8 cellular contexts compared by ENCODE assay signal in genomic region chr4:11427201-11427996, GRCh38. TPM values are rescaled to one million over a fixed set of nuclear protein-coding genes. Genes with fewer than 3 reads are reported as not detected.
DNase-seq lines count a peak whose midpoint lies in the region; ATAC-seq and TF ChIP-seq lines count a peak whose summit lies in the region.

No MANE protein-coding gene starts in this region.

- ATAC-seq in HG02970 (IDR thresholded peaks at IDR 0.05; ENCODE audit: low FRiP score, unreplicated experiment), result no peak

- H3K27ac ChIP-seq in colonic mucosa (no peak overlapping the region), mesendoderm (ENCODE audit: low read depth, low read length) (no peak overlapping the region), thymus (ENCODE audit: low read depth) (no peak overlapping the region)

- no CpG with 5 or more reads among the region's 43 CpGs for WGBS in mesendoderm (ENCODE audit: extremely low coverage, insufficient coverage, low lambda C conversion rate)
- WGBS in thymus, result 11% methylated on average over 43 of the region's 43 CpGs

- peaks cover 59% of the 10 kb centered on the region for H3K27me3 Mint-ChIP-seq in T-helper 2 cell treated with Interferon-gamma antibody and Interleukin-4, amounts not matched to agents 5 μg/mL and 100 μg/mL, for 36 hours (ENCODE audit: low read depth)

- H4K5ac ChIP-seq in mesendoderm (ENCODE audit: low read length), result no peak overlapping the region

- H3K18ac ChIP-seq in mesendoderm (ENCODE audit: low read length), result peak overlapping the region; percentile 3

- DNase-seq in T-helper 2 cell treated with Interferon-gamma antibody and Interleukin-4, amounts not matched to agents 5 μg/mL and 100 μg/mL, for 36 hours (ENCODE audit: low spot score), result no peak
- DNase-seq in T-helper 2 cell (no peak), colonic mucosa (no peak), mesendoderm (peak; percentile 38), pons (ENCODE audit: low spot score) (no peak), NCI-H82 (lab: John Stamatoyannopoulos, UW) (no peak)

- peaks cover 8% of the 10 kb centered on the region for H3K4me1 Mint-ChIP-seq in T-helper 2 cell treated with Interferon-gamma antibody and Interleukin-4, amounts not matched to agents 5 μg/mL and 100 μg/mL, for 36 hours (ENCODE audit: low read depth)

- peaks cover 8% of the 10 kb centered on the region for H3K79me1 ChIP-seq in mesendoderm (ENCODE audit: low read length)

- no peaks in the 10 kb centered on the region for H3K9me3 ChIP-seq in colonic mucosa
- no peaks in the 10 kb centered on the region for H3K9me3 ChIP-seq in thymus (ENCODE audit: control insufficient read depth)

- H3K23ac ChIP-seq in mesendoderm (ENCODE audit: low read length), result no peak overlapping the region

- peak overlapping the region; percentile 77 for H3K56ac ChIP-seq in mesendoderm (ENCODE audit: low read length)

- peaks cover 25% of the 10 kb centered on the region for H3K79me2 ChIP-seq in mesendoderm (ENCODE audit: control insufficient read depth, insufficient read depth, low read length)

- H3K27me3 ChIP-seq in colonic mucosa (no peaks in the 10 kb centered on the region), mesendoderm (ENCODE audit: insufficient read depth, low read length, poor library complexity) (no peaks in the 10 kb centered on the region), thymus (ENCODE audit: control insufficient read depth, insufficient read depth) (peaks cover 4% of the 10 kb centered on the region)

- H3K36me3 ChIP-seq in colonic mucosa (no peaks in the 10 kb centered on the region), mesendoderm (ENCODE audit: control insufficient read depth, insufficient read depth, low read length) (no peaks in the 10 kb centered on the region), thymus (ENCODE audit: control insufficient read depth, insufficient read depth) (no peaks in the 10 kb centered on the region)

- intact Hi-C loops in colonic mucosa (cut with DNase I), result loop anchor here (5.0 to 10.0 kb wide), 2 partner anchors 197 to 845 kb away; no protein-coding TSS in a partner anchor

- H3K4me1 ChIP-seq in colonic mucosa (peaks cover 4% of the 10 kb centered on the region), mesendoderm (ENCODE audit: control insufficient read depth, low read depth, low read length) (peaks cover 5% of the 10 kb centered on the region), thymus (ENCODE audit: control insufficient read depth, insufficient read depth, low read length) (peaks cover 26% of the 10 kb centered on the region)

- no peaks in the 10 kb centered on the region for H3K36me3 Mint-ChIP-seq in T-helper 2 cell treated with Interferon-gamma antibody and Interleukin-4, amounts not matched to agents 5 μg/mL and 100 μg/mL, for 36 hours (ENCODE audit: low read depth)

- H3K4me3 Mint-ChIP-seq in T-helper 2 cell treated with Interferon-gamma antibody and Interleukin-4, amounts not matched to agents 5 μg/mL and 100 μg/mL, for 36 hours, result peak overlapping the region; percentile 62

- H3K9me3 Mint-ChIP-seq in T-helper 2 cell treated with Interferon-gamma antibody and Interleukin-4, amounts not matched to agents 5 μg/mL and 100 μg/mL, for 36 hours, result no peaks in the 10 kb centered on the region

- TF ChIP-seq CTCF in colonic mucosa (IDR thresholded peaks at IDR 0.05), result no peak

- H3K4me3 ChIP-seq in colonic mucosa (peak overlapping the region; percentile 62), mesendoderm (ENCODE audit: low read length) (peak overlapping the region; percentile 66), thymus (ENCODE audit: low read length) (peak overlapping the region; percentile 60)

- H2BK15ac ChIP-seq in mesendoderm (replicated peaks; ENCODE audit: low read depth), result no peak overlapping the region

- H3K4ac ChIP-seq in mesendoderm (ENCODE audit: low read depth, low read length), result no peak overlapping the region

- H3K27ac Mint-ChIP-seq in T-helper 2 cell treated with Interferon-gamma antibody and Interleukin-4, amounts not matched to agents 5 μg/mL and 100 μg/mL, for 36 hours, result no peak overlapping the region

- H3K9ac ChIP-seq in colonic mucosa (ENCODE audit: low read depth in 2 of 2, low read length in 2 of 2) (peak overlapping the region in 1 of 2 donors; percentile 79), mesendoderm (ENCODE audit: low read length) (peak overlapping the region; percentile 73)

- H3K4me2 ChIP-seq in mesendoderm (ENCODE audit: low read length), result peak overlapping the region; percentile 85

- no peak overlapping the region for H4K8ac ChIP-seq in mesendoderm (ENCODE audit: low read depth, low read length)

- no peak overlapping the region for H2AK5ac ChIP-seq in mesendoderm (ENCODE audit: low read length)

- no peak overlapping the region for H2BK5ac ChIP-seq in mesendoderm (ENCODE audit: low read length)

- no peak overlapping the region for H2BK120ac ChIP-seq in mesendoderm (ENCODE audit: low read depth, low read length)

RNA-seq across cellular contexts. Expression of gene HS3ST1, which starts 1.3 kb away (rescaled TPM):
- total RNA-seq in colonic mucosa, result 1 to 10 TPM; 6.6 to 7.6 TPM
- 1.2 TPM for polyA plus RNA-seq in mesendoderm (2013, experiment 1 of 2)
- polyA plus RNA-seq in mesendoderm (2013, experiment 2 of 2), result 1.2 TPM
- 0.89 TPM for polyA plus RNA-seq in thymus
